Comparison of ENCODE assay signal across 24 cellular contexts in the genomic region with DNA sequence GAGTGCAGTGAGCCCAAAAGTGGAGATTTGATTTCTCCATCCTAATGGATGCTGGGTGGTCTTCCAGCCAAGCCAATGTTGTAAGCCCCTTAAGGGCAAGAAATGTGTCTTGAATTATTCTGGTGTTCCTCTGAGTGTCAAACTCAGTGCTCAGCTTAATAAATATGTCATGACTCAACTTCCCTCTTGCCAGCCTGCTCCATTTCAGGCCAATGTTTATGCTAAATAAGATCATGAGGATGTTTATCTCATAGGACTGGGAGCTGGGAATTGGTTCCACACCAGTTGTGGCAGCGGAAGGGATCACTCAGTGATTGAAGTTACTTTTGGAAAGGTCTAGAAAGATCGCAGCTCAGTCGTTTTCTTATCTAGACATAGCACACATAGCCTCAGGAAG.
"Had no signal": no experiment of that assay in that cellular context is flagged by ENCODE, and none has a peak within 500 bp of the region (broad histone marks: within the 10 kb centered on the region; RNA-seq: fewer than 3 reads in every experiment).

No MANE protein-coding gene starts in this region.

- DNase-seq: dermis blood vessel endothelial cell; dorsolateral prefrontal cortex; effector CD4-positive, alpha-beta T cell; effector memory CD4-positive, alpha-beta T cell; foreskin fibroblast; foreskin melanocyte; gastrocnemius medialis; glutamatergic neuron; head of caudate nucleus; heart right ventricle; hippocampal formation; left cardiac atrium; left ventricle myocardium superior; lower lobe of right lung; mesenchymal stem cell; mucosa of descending colon; naive B cell had no signal

- H3K36me3 ChIP-seq: gastrocnemius medialis had no signal

- ATAC-seq: gastrocnemius medialis, heart right ventricle, left cardiac atrium, left lung, left ventricle myocardium superior, lower lobe of right lung, mucosa of descending colon had no signal

- H3K9me3 ChIP-seq: gastrocnemius medialis, left lung, lower lobe of right lung, mucosa of descending colon had no signal

- H3K27ac ChIP-seq: coronary artery, dorsolateral prefrontal cortex, esophagus muscularis mucosa, gastrocnemius medialis, heart right ventricle, left lung, lower lobe of right lung had no signal

- H3K27me3 ChIP-seq: esophagus muscularis mucosa, gastrocnemius medialis, heart right ventricle, left lung had no signal

- H3K4me3 ChIP-seq: coronary artery, dorsolateral prefrontal cortex, esophagus muscularis mucosa, gastrocnemius medialis, heart right ventricle, left lung, lower lobe of right lung, mucosa of descending colon had no signal

- H3K4me1 ChIP-seq: esophagus muscularis mucosa, gastrocnemius medialis, heart right ventricle, left lung, lower lobe of right lung had no signal

- FAIRE-seq: colon, endothelial cell of umbilical vein, islet of Langerhans, keratinocyte had no signal
